ENCODE assay signal across 9 cellular contexts in genomic region chr1:224733021-224733911, GRCh38.
A peak's percentile ranks its signal among the peaks of the same experiment; 100 is the strongest.
DNase-seq lines count a peak whose midpoint lies in the region; ATAC-seq, FAIRE-seq and TF ChIP-seq lines count a peak whose summit lies in the region.
"Had no signal": no experiment of that assay in that cellular context is flagged by ENCODE, and none has a peak within 500 bp of the region (broad histone marks: within the 10 kb centered on the region; RNA-seq: fewer than 3 reads in every experiment).

No MANE protein-coding gene starts in this region.

- H3K4me3 Mint-ChIP-seq in MCF 10A (ENCODE audit: unreplicated experiment) (no peak overlapping the region), CD14-positive monocyte (no peak overlapping the region)

- BruUV-seq in MCF 10A (replicated peaks; lab: Mats Ljungman, UMichigan) (no TSS peak), HepG2 (replicated peaks; lab: Mats Ljungman, UMichigan) (no TSS peak)

- no peaks in the 10 kb centered on the region for H3K79me2 ChIP-seq in HepG2 (ENCODE audit: insufficient read depth, low read length)

- ATAC-seq in HG03025 (IDR thresholded peaks at IDR 0.05; ENCODE audit: low FRiP score, unreplicated experiment) (peak; percentile 54), HepG2 (peak; percentile 65)

- H3K4me1 Mint-ChIP-seq in MCF 10A (ENCODE audit: insufficient read depth, unreplicated experiment) (peaks cover 37% of the 10 kb centered on the region), CD14-positive monocyte (peaks cover 6% of the 10 kb centered on the region)

- H3K36me3 ChIP-seq in HepG2 (replicated peaks in 1 of 2; ENCODE audit: control insufficient read depth in 1 of 2, insufficient read depth in 2 of 2, low read length in 2 of 2), result no peaks in the 10 kb centered on the region
- H3K36me3 ChIP-seq: neutrophil had no signal

- H2AFZ ChIP-seq in HepG2 (ENCODE audit: low read length), result no peak overlapping the region

- peaks cover 16% of the 10 kb centered on the region for H3K4me1 ChIP-seq in HepG2 (ENCODE audit: insufficient read depth, low read length)

- H3K4me3 ChIP-seq in HepG2 (replicated peaks in 1 of 3; ENCODE audit: insufficient read depth in 1 of 3, low read depth in 2 of 3, low read length in 3 of 3), result no peak overlapping the region

- CTCF ChIA-PET in MCF 10A (lab: Yijun Ruan, JAX), result interaction anchor here (0.8 to 1.5 kb wide), 4 partner anchors 10 to 119 kb away, joined by 3 to 6 read pairs (median 4); no protein-coding TSS in a partner anchor
- CTCF ChIA-PET in HepG2 (lab: Yijun Ruan, JAX; ENCODE audit: low intra/inter-chr PET ratio, low total read pairs), result no interaction called here

- 15% methylated on average over 3 of the region's 12 CpGs for WGBS in HepG2 (ENCODE audit: low lambda C conversion rate)

- no peaks in the 10 kb centered on the region for H3K9me3 ChIP-seq in HepG2 (ENCODE audit: low read length)
- H3K9me3 ChIP-seq: neutrophil had no signal

- H3K27ac ChIP-seq in HepG2 (ENCODE audit: extremely low read length, insufficient read depth, low read length), result no peak overlapping the region
- H3K27ac ChIP-seq: neutrophil had no signal

- DNase-seq in T47D (ENCODE audit: low read depth in 1 of 2, low spot score in 1 of 2) (peak; percentile 17 to 73), MCF 10A (ENCODE audit: unreplicated experiment) (no peak), RCC 7860 (ENCODE audit: low spot score) (peak; percentile 89), HepG2 (ENCODE audit: low spot score) (peak; percentile 9), CD14-positive monocyte (ENCODE audit: low spot score) (no peak), D341Med (ENCODE audit: low spot score) (no peak)
- DNase-seq in activated CD4-positive, CD25-positive, alpha-beta regulatory T cell (lab: John Stamatoyannopoulos, UW), result no peak

- TF ChIP-seq RAD21 in HepG2 (CRISPR knock-in tag; IDR thresholded peaks at IDR 0.05), result no peak

- TF ChIP-seq EP300 in HepG2 (IDR thresholded peaks at IDR 0.05; ENCODE audit: low read depth in 2 of 2, low read length in 2 of 2), result no peak
- TF ChIP-seq EP300 in HepG2 (CRISPR knock-in tag; IDR thresholded peaks at IDR 0.05; ENCODE audit: borderline replicate concordance), result no peak

- H3K4me2 ChIP-seq in HepG2 (ENCODE audit: low read depth, low read length), result peak overlapping the region; percentile 59; the same call in 1 of the 2 replicates

- no peak overlapping the region for H3K9ac ChIP-seq in HepG2 (ENCODE audit: insufficient read depth, low read depth, low read length)

- peaks cover 0 to 4% of the 10 kb centered on the region in 2 experiments; a peak in 2 of 5 replicates for H3K27me3 ChIP-seq in HepG2 (ENCODE audit: control insufficient read depth in 1 of 2, insufficient read depth in 2 of 2, low read length in 2 of 2)
- H3K27me3 ChIP-seq: neutrophil had no signal

- in situ Hi-C loops in T47D (cut with HindIII; ENCODE audit: low pct_unique_long_range_greater_than_20kb, low sequenced_read_pairs) (no loop called here), HepG2 (cut with HindIII; ENCODE audit: extremely low pct_ligation_motif_present, low pct_unique_long_range_greater_than_20kb) (no loop called here)

- H3K27ac Mint-ChIP-seq in MCF 10A (ENCODE audit: low read depth, unreplicated experiment), result no peak overlapping the region
- H3K27ac Mint-ChIP-seq in CD14-positive monocyte, result no peak overlapping the region

- POLR2A ChIA-PET in MCF 10A (lab: Yijun Ruan, JAX), result interaction anchor here (0.6 kb wide), 1 partner anchor 845 kb away, joined by 3 read pairs; no protein-coding TSS in a partner anchor
- POLR2A ChIA-PET in HepG2 (lab: Yijun Ruan, JAX), result no interaction called here

- H3K9me3 Mint-ChIP-seq in MCF 10A (ENCODE audit: unreplicated experiment), result no peaks in the 10 kb centered on the region
- no peaks in the 10 kb centered on the region for H3K9me3 Mint-ChIP-seq in CD14-positive monocyte

- intact Hi-C loops in MCF 10A (cut with micrococcal nuclease), result no loop called here
- intact Hi-C loops in HepG2 (cut with micrococcal nuclease; ENCODE audit: unreplicated experiment), result no loop called here
- intact Hi-C loops in CD14-positive monocyte (cut with micrococcal nuclease), result no loop called here

- H4K20me1 ChIP-seq in HepG2 (ENCODE audit: insufficient read depth, low read length), result no peaks in the 10 kb centered on the region

- TF ChIP-seq CTCF in MCF 10A (IDR thresholded peaks at IDR 0.05; ENCODE audit: unreplicated experiment) (no peak), HepG2 (CRISPR knock-in tag; IDR thresholded peaks at IDR 0.05) (no peak), CD14-positive monocyte (IDR thresholded peaks at IDR 0.05) (no peak)

- H3K27me3 Mint-ChIP-seq in MCF 10A (ENCODE audit: insufficient read depth, unreplicated experiment) (no peaks in the 10 kb centered on the region), CD14-positive monocyte (ENCODE audit: low read depth in 3 of 3) (peaks cover 1 to 5% (median 4%) of the 10 kb centered on the region in 3 donors)

- peak; percentile 81 for FAIRE-seq in RCC 7860 (lab: Jason Lieb, UNC)
- FAIRE-seq in HepG2 (lab: Jason Lieb, UNC), result no peak

- H3K36me3 Mint-ChIP-seq in MCF 10A (ENCODE audit: insufficient read depth, unreplicated experiment), result no peaks in the 10 kb centered on the region
- H3K36me3 Mint-ChIP-seq in CD14-positive monocyte, result no peaks in the 10 kb centered on the region

- no peak for TF ChIP-seq POLR2A in HepG2 (IDR thresholded peaks at IDR 0.05; ENCODE audit: insufficient read depth in 1 of 2, low read depth in 2 of 2, low read length in 2 of 2)

TF ChIP-seq in HepG2, 621 proteins besides CTCF, POLR2A, EP300 and RAD21:
- TF ChIP-seq STAT6 (CRISPR knock-in tag; IDR thresholded peaks at IDR 0.05; ENCODE audit: borderline replicate concordance) (no peak), MZF1 (CRISPR knock-in tag; IDR thresholded peaks at IDR 0.05; ENCODE audit: borderline replicate concordance) (no peak), ZMYM3 (CRISPR knock-in tag; IDR thresholded peaks at IDR 0.05) (0 out of 2 replicates have a peak, but pooled peaks have one; percentile 25), ZNF329 (CRISPR knock-in tag; IDR thresholded peaks at IDR 0.05; ENCODE audit: low read depth) (no peak), ARHGAP35 (CRISPR knock-in tag; IDR thresholded peaks at IDR 0.05; ENCODE audit: borderline replicate concordance) (no peak), ZNF331 (CRISPR knock-in tag; IDR thresholded peaks at IDR 0.05) (no peak), SOX6 (IDR thresholded peaks at IDR 0.05) (no peak), SOX6 (CRISPR knock-in tag; IDR thresholded peaks at IDR 0.05) (no peak), ZNF629 (CRISPR knock-in tag; conservative IDR thresholded peaks at IDR 0.05) (peak; percentile 84), ZNF333 (CRISPR knock-in tag; IDR thresholded peaks at IDR 0.05; ENCODE audit: borderline replicate concordance) (no peak), ZNF878 (CRISPR knock-in tag; IDR thresholded peaks at IDR 0.05) (no peak)

Comparison
In these comparisons a context has a peak if more than half of its experiments do, and no peak if none do; other contexts are left out.
1. DNase-seq: peak in T47D (2 of 2), RCC 7860 (single experiment) and HepG2 (single experiment); none in MCF 10A (single experiment), CD14-positive monocyte (single experiment), D341Med (single experiment) and activated CD4-positive, CD25-positive, alpha-beta regulatory T cell (0 of 4).